Comparison of ENCODE assay signal across 15 cellular contexts in genomic region chr11:125154380-125155099, GRCh38. TPM values are rescaled to one million over a fixed set of nuclear protein-coding genes. Genes with fewer than 3 reads are reported as not detected.
A peak's percentile ranks its signal among the peaks of the same experiment; 100 is the strongest.
DNase-seq lines count a peak whose midpoint lies in the region; ATAC-seq and TF ChIP-seq lines count a peak whose summit lies in the region.
"Had no signal": no experiment of that assay in that cellular context is flagged by ENCODE, and none has a peak within 500 bp of the region (broad histone marks: within the 10 kb centered on the region; RNA-seq: fewer than 3 reads in every experiment).

No MANE protein-coding gene starts in this region.

- H3K36me3 Mint-ChIP-seq in nephron progenitor cell (ENCODE audit: low read depth) (no peaks in the 10 kb centered on the region), type B pancreatic cell (peaks cover 4% of the 10 kb centered on the region), progenitor cell of endocrine pancreas (ENCODE audit: insufficient read depth) (no peaks in the 10 kb centered on the region)

- H3K4me3 Mint-ChIP-seq in nephron progenitor cell (no peak overlapping the region), type B pancreatic cell (no peak overlapping the region), progenitor cell of endocrine pancreas (ENCODE audit: low read depth) (no peak overlapping the region)
- H3K4me3 Mint-ChIP-seq: CD8-positive, alpha-beta memory T cell had no signal

- DNase-seq in RWPE2 (ENCODE audit: low spot score) (peak; percentile 34), foreskin keratinocyte (no peak), nephron progenitor cell (peak; percentile 82), type B pancreatic cell (ENCODE audit: extremely low spot score, unreplicated experiment) (no peak), progenitor cell of endocrine pancreas (ENCODE audit: low spot score, unreplicated experiment) (no peak), SKM-1 treated with dmso at 0.1 percent for 144 hours (lab: John Stamatoyannopoulos, UW; ENCODE audit: unreplicated experiment) (no peak)
- DNase-seq: CD8-positive, alpha-beta memory T cell; DND-41; Karpas-422; NCI-H187 treated with DMSO at 0.1 percent for 48 hours; NCI-H2171; NCI-H774; Peyer's patch had no signal

- no peak overlapping the region for H3K27ac ChIP-seq in RWPE2 (ENCODE audit: poor library complexity, severe bottlenecking)
- no peak overlapping the region for H3K27ac ChIP-seq in foreskin keratinocyte
- H3K27ac ChIP-seq: Peyer's patch had no signal

- H3K4me3 ChIP-seq in RWPE2 (ENCODE audit: severe bottlenecking), result no peak overlapping the region
- H3K4me3 ChIP-seq: Peyer's patch had no signal

- H3K27me3 Mint-ChIP-seq in nephron progenitor cell (ENCODE audit: low read depth, poor library complexity) (peaks cover 12% of the 10 kb centered on the region), type B pancreatic cell (peaks cover 44% of the 10 kb centered on the region), progenitor cell of endocrine pancreas (peaks cover 7% of the 10 kb centered on the region)

- H3K4me1 Mint-ChIP-seq in nephron progenitor cell, result peaks cover 74% of the 10 kb centered on the region
- peaks cover 42% of the 10 kb centered on the region for H3K4me1 Mint-ChIP-seq in type B pancreatic cell (ENCODE audit: unreplicated experiment)
- H3K4me1 Mint-ChIP-seq in progenitor cell of endocrine pancreas (ENCODE audit: low read depth), result peaks cover 14% of the 10 kb centered on the region
- H3K4me1 Mint-ChIP-seq: CD8-positive, alpha-beta memory T cell had no signal

- H3K36me3 ChIP-seq in RWPE2 (ENCODE audit: low read depth), result no peaks in the 10 kb centered on the region
- H3K36me3 ChIP-seq: Peyer's patch had no signal

- TF ChIP-seq CTCF in RWPE2 (IDR thresholded peaks at IDR 0.05; ENCODE audit: poor library complexity, severe bottlenecking), result no peak
- no peak for TF ChIP-seq CTCF in foreskin keratinocyte (conservative IDR thresholded peaks at IDR 0.05)
- no peak for TF ChIP-seq CTCF in nephron progenitor cell (IDR thresholded peaks at IDR 0.05)
- TF ChIP-seq CTCF in type B pancreatic cell (conservative IDR thresholded peaks at IDR 0.05), result no peak
- TF ChIP-seq CTCF in progenitor cell of endocrine pancreas (IDR thresholded peaks at IDR 0.05; ENCODE audit: unreplicated experiment), result no peak

- H3K27me3 ChIP-seq in RWPE2 (ENCODE audit: insufficient read depth, poor library complexity, severe bottlenecking), result no peaks in the 10 kb centered on the region
- H3K27me3 ChIP-seq in foreskin keratinocyte, result peaks cover 42% of the 10 kb centered on the region
- H3K27me3 ChIP-seq: Peyer's patch had no signal

- ATAC-seq in RWPE2 (ENCODE audit: low read depth), result no peak
- ATAC-seq in foreskin keratinocyte, result peak; percentile 18
- no peak for ATAC-seq in GM19395 (IDR thresholded peaks at IDR 0.05; ENCODE audit: unreplicated experiment)

- H3K27ac Mint-ChIP-seq in nephron progenitor cell (peak overlapping the region; percentile 3), type B pancreatic cell (peak overlapping the region; percentile 2), progenitor cell of endocrine pancreas (no peak overlapping the region)
- H3K27ac Mint-ChIP-seq: CD8-positive, alpha-beta memory T cell had no signal

- H3K4me1 ChIP-seq in RWPE2 (ENCODE audit: insufficient read depth, poor library complexity, severe bottlenecking) (no peaks in the 10 kb centered on the region), foreskin keratinocyte (no peaks in the 10 kb centered on the region)
- H3K4me1 ChIP-seq: Peyer's patch had no signal

- H3K9me3 ChIP-seq in RWPE2 (ENCODE audit: severe bottlenecking), result no peaks in the 10 kb centered on the region
- H3K9me3 ChIP-seq: Peyer's patch had no signal

- H3K9me3 Mint-ChIP-seq in nephron progenitor cell, result peaks cover 4% of the 10 kb centered on the region
- H3K9me3 Mint-ChIP-seq in type B pancreatic cell, result no peaks in the 10 kb centered on the region
- no peaks in the 10 kb centered on the region for H3K9me3 Mint-ChIP-seq in progenitor cell of endocrine pancreas (ENCODE audit: low read depth)
- H3K9me3 Mint-ChIP-seq: CD8-positive, alpha-beta memory T cell had no signal

RNA-seq across cellular contexts. Expression of gene PKNOX2, which starts 10.0 kb away (rescaled TPM):
- total RNA-seq in foreskin keratinocyte, result 0.04 and 0.10 TPM in 2 replicates
- 0.03 and 0.04 TPM in 2 replicates for polyA plus RNA-seq in foreskin keratinocyte
- 0.95 and 15.3 TPM in 2 replicates for total RNA-seq in type B pancreatic cell (ENCODE audit: low replicate concordance)
- 32.8 and 39.9 TPM in 2 replicates for total RNA-seq in progenitor cell of endocrine pancreas
- total RNA-seq: CD8-positive, alpha-beta memory T cell; NCI-H460 had no signal
- polyA plus RNA-seq: CD8-positive, alpha-beta memory T cell had no signal

RNA-seq across cellular contexts. Expression of gene TMEM218, which starts 43.1 kb away (rescaled TPM):
- total RNA-seq in foreskin keratinocyte, result 17.7 and 21.4 TPM in 2 replicates
- 24.1 and 25.6 TPM in 2 replicates for polyA plus RNA-seq in foreskin keratinocyte
- total RNA-seq in type B pancreatic cell (ENCODE audit: low replicate concordance), result 17.2 and 33.2 TPM in 2 replicates
- total RNA-seq in progenitor cell of endocrine pancreas, result 16.9 and 18.1 TPM in 2 replicates

Comparison
In these comparisons a context has a peak if more than half of its experiments do, and no peak if none do; other contexts are left out.
1. DNase-seq: peak in RWPE2 (single experiment) and nephron progenitor cell (single experiment); none in foreskin keratinocyte (0 of 2), type B pancreatic cell (single experiment), progenitor cell of endocrine pancreas (single experiment) and SKM-1 treated with dmso at 0.1 percent for 144 hours (single experiment).